ENCODE assay signal across 9 cellular contexts in the genomic region with DNA sequence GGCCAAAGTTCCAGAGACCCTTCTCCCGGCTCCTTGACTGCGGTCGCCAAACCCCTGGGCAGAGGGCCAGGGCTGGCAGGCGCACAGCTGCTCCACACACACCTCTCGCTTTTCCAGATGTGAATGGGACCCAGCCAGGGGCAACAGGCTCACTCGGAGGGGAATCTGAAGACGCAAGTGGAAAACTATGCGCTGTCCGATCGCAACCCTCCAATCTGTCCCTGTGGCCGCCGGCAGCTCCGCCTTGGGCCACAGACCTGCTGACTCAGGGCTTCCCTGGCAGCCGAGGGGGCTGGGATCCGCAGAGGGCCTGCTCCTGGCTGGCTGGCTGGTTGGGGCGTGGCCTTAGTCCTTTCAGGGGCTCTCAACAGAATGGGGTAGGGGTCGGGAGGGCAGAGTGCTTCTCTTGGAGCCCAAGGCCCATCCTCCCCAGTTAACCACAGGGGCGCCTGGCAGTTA. TPM values are rescaled to one million over a fixed set of nuclear protein-coding genes. Genes with fewer than 3 reads are reported as not detected.
DNase-seq lines count a peak whose midpoint lies in the region; ATAC-seq and TF ChIP-seq lines count a peak whose summit lies in the region.
"Had no signal": no experiment of that assay in that cellular context is flagged by ENCODE, and none has a peak within 500 bp of the region (broad histone marks: within the 10 kb centered on the region; RNA-seq: fewer than 3 reads in every experiment).

No MANE protein-coding gene starts in this region.

- peaks cover 25% of the 10 kb centered on the region for H3K4me1 ChIP-seq in iPS-18a (ENCODE audit: control insufficient read depth, low read depth, low read length)
- H3K4me1 ChIP-seq in upper lobe of right lung: peaks cover 30% of the 10 kb centered on the region

- intact Hi-C loops in upper lobe of right lung (cut with DNase I): no loop called here

- no peaks in the 10 kb centered on the region for H3K27me3 Mint-ChIP-seq in stimulated activated memory B cell treated with anti-CD40 and anti-IgM and Interleukin-4, amounts not matched to agents 10 μg/mL and 1 μg/mL and 100 μg/mL, for 72 hours

- H3K4me3 Mint-ChIP-seq in stimulated activated memory B cell treated with anti-CD40 and anti-IgM and Interleukin-4, amounts not matched to agents 10 μg/mL and 1 μg/mL and 100 μg/mL, for 72 hours: peak overlapping the region; percentile 94

- peaks cover 25% of the 10 kb centered on the region for H3K36me3 Mint-ChIP-seq in stimulated activated memory B cell treated with anti-CD40 and anti-IgM and Interleukin-4, amounts not matched to agents 10 μg/mL and 1 μg/mL and 100 μg/mL, for 72 hours

- H3K4me3 ChIP-seq in H7 (ENCODE audit: insufficient read depth, low read depth, low read length) (no peak overlapping the region), astrocyte of the cerebellum (ENCODE audit: low read depth, low read length) (peak overlapping the region; percentile 33), iPS-18a (ENCODE audit: low read length) (peak overlapping the region; percentile 61), upper lobe of right lung (no peak overlapping the region)

- H3K9me3 ChIP-seq in iPS-18a (ENCODE audit: control insufficient read depth, low read depth, low read length) (no peaks in the 10 kb centered on the region), upper lobe of right lung (no peaks in the 10 kb centered on the region)
- H3K9me3 ChIP-seq: Peyer's patch had no signal

- H3K27ac ChIP-seq in iPS-18a (ENCODE audit: low read length) (no peak overlapping the region), upper lobe of right lung (no peak overlapping the region)

- DNase-seq in H7 (peak; percentile 96), astrocyte of the cerebellum (ENCODE audit: low read depth) (peak; percentile 75), NCI-H345 treated with DMSO at 0.1 percent for 48 hours (lab: John Stamatoyannopoulos, UW; ENCODE audit: unreplicated experiment) (no peak), upper lobe of right lung (no peak), NCI-H146 (lab: John Stamatoyannopoulos, UW) (no peak)

- in situ Hi-C loops in astrocyte of the cerebellum (cut with HindIII; ENCODE audit: low sequenced_read_pairs): no loop called here

- ATAC-seq in stimulated activated memory B cell treated with anti-CD40 and anti-IgM and Interleukin-4, amounts not matched to agents 10 μg/mL and 1 μg/mL and 100 μg/mL, for 72 hours: no peak
- no peak for ATAC-seq in HG03521 (IDR thresholded peaks at IDR 0.05; ENCODE audit: unreplicated experiment)
- no peak for ATAC-seq in upper lobe of right lung

- peak overlapping the region; percentile 93 for H3K27ac Mint-ChIP-seq in stimulated activated memory B cell treated with anti-CD40 and anti-IgM and Interleukin-4, amounts not matched to agents 10 μg/mL and 1 μg/mL and 100 μg/mL, for 72 hours

- H3K4me1 Mint-ChIP-seq in stimulated activated memory B cell treated with anti-CD40 and anti-IgM and Interleukin-4, amounts not matched to agents 10 μg/mL and 1 μg/mL and 100 μg/mL, for 72 hours: peaks cover 83% of the 10 kb centered on the region

- H3K36me3 ChIP-seq in H7 (replicated peaks; ENCODE audit: control insufficient read depth, insufficient read depth, low read length): no peaks in the 10 kb centered on the region
- no peaks in the 10 kb centered on the region for H3K36me3 ChIP-seq in iPS-18a (ENCODE audit: control insufficient read depth, low read depth, low read length)
- no peaks in the 10 kb centered on the region for H3K36me3 ChIP-seq in upper lobe of right lung
- H3K36me3 ChIP-seq: Peyer's patch had no signal

- peak overlapping the region; percentile 34 for H3K9ac ChIP-seq in iPS-18a (ENCODE audit: low read length)

- H3K27me3 ChIP-seq in H7 (ENCODE audit: control insufficient read depth, insufficient read depth, low read length): no peaks in the 10 kb centered on the region
- H3K27me3 ChIP-seq in iPS-18a (ENCODE audit: control insufficient read depth, insufficient read depth, low read length): peaks cover 10% of the 10 kb centered on the region
- H3K27me3 ChIP-seq in upper lobe of right lung: no peaks in the 10 kb centered on the region
- H3K27me3 ChIP-seq: Peyer's patch had no signal

- H3K9me3 Mint-ChIP-seq in stimulated activated memory B cell treated with anti-CD40 and anti-IgM and Interleukin-4, amounts not matched to agents 10 μg/mL and 1 μg/mL and 100 μg/mL, for 72 hours: peaks cover 3% of the 10 kb centered on the region

- TF ChIP-seq CTCF in astrocyte of the cerebellum (IDR thresholded peaks at IDR 0.05; ENCODE audit: low read depth, low read length, missing control alignments): no peak
- no peak for TF ChIP-seq CTCF in upper lobe of right lung (IDR thresholded peaks at IDR 0.05)

RNA-seq across cellular contexts. Expression of a gene that starts 54.0 kb away (rescaled TPM):
- 13.5 and 22.5 TPM in 2 replicates for total RNA-seq in H7 (2014; rRNA removed; shearing (Covaris generic))
- 61.6 TPM for total RNA-seq in upper lobe of right lung

Comparison
In these comparisons a context has a peak if more than half of its experiments do, and no peak if none do; other contexts are left out.
1. DNase-seq: peak in H7 (single experiment) and astrocyte of the cerebellum (single experiment); none in NCI-H345 treated with DMSO at 0.1 percent for 48 hours (single experiment), upper lobe of right lung (single experiment) and NCI-H146 (single experiment).
2. H3K4me3 ChIP-seq: peak in astrocyte of the cerebellum (single experiment) and iPS-18a (single experiment); none in H7 (single experiment) and upper lobe of right lung (single experiment).